ENCODE assay signal across 7 cellular contexts in the genomic region with DNA sequence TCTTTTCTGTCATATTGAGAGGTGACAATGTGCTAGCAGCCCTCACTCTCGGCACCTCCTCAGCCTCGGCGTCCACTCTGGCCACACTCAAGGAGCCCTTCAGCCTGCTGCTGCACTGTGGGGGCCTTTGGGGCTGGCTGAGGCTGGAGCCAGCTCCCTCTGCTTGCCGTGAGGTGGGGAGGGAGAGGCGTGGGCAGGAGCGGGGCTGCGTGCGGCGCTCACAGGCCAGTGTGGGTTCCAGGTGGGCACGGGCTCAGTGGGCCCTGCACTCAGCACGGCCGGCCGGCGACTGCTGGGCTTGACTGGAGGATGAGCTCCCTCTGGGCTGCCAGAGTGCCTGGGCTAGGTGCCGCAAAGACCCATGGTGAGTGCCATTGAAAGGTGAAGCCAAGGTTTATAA.
DNase-seq lines count a peak whose midpoint lies in the region; ATAC-seq, FAIRE-seq and TF ChIP-seq lines count a peak whose summit lies in the region.
"Not testable (repeated sequence)": the region's sequence is repeated elsewhere in the genome, so short reads cannot be mapped to it uniquely, and the experiment has no call there.

No MANE protein-coding gene starts in this region.

- not testable (repeated sequence) for TF ChIP-seq POLR2A in spleen (IDR thresholded peaks at IDR 0.05)

- not testable (repeated sequence) for H3K4me1 ChIP-seq in right cardiac atrium (ENCODE audit: control insufficient read depth, insufficient read depth, low read length); hepatocyte (ENCODE audit: insufficient read depth); kidney (ENCODE audit: control insufficient read depth in 1 of 2, insufficient read depth in 1 of 2, low read depth in 1 of 2, low read length in 2 of 2); spleen

- TF ChIP-seq CTCF in chondrocyte (IDR thresholded peaks at IDR 0.05); hepatocyte (IDR thresholded peaks at IDR 0.05; ENCODE audit: poor library complexity); kidney (IDR thresholded peaks at IDR 0.05; ENCODE audit: borderline replicate concordance, extremely low read depth, insufficient read depth); spleen (IDR thresholded peaks at IDR 0.05 in 8 of 11, conservative IDR thresholded peaks at IDR 0.05 in 3 of 11): not testable (repeated sequence)

- H3K9me2 ChIP-seq in hepatocyte (replicated peaks; ENCODE audit: insufficient read depth) = not testable (repeated sequence)

- not testable (repeated sequence) for ATAC-seq in right cardiac atrium

- not testable (repeated sequence) for H3K79me2 ChIP-seq in hepatocyte

- not testable (repeated sequence) for H3K9me3 ChIP-seq in right cardiac atrium (ENCODE audit: control insufficient read depth, low read length); hepatocyte (ENCODE audit: low read depth); kidney (ENCODE audit: control insufficient read depth in 1 of 2, low read length in 2 of 2); spleen

- 95% methylated on average over 15 of the region's 15 CpGs for WGBS in right cardiac atrium
- WGBS in hepatocyte (ENCODE audit: low lambda C conversion rate, missing lambda C conversion rate) = 96% methylated on average over 15 of the region's 15 CpGs
- WGBS in spleen, 5 donors = 90 to 95% (median 92%) methylated on average over 4 to 15 of the region's 15 CpGs

- not testable (repeated sequence) for H3K27ac Mint-ChIP-seq in chondrocyte (ENCODE audit: unreplicated experiment)

- intact Hi-C loops in right cardiac atrium (cut with DNase I); kidney (cut with DNase I); posterior vena cava (cut with DNase I); spleen (cut with DNase I; ENCODE audit: low total_unique reads): not testable (repeated sequence)

- H3K4me3 Mint-ChIP-seq in chondrocyte (ENCODE audit: unreplicated experiment) = not testable (repeated sequence)

- not testable (repeated sequence) for H4K20me1 ChIP-seq in hepatocyte (ENCODE audit: insufficient read depth, poor library complexity, severe bottlenecking)

- H3K27ac ChIP-seq in right cardiac atrium (ENCODE audit: low read length); hepatocyte; kidney (ENCODE audit: low read depth in 2 of 2, low read length in 2 of 2); spleen: not testable (repeated sequence)

- not testable (repeated sequence) for H2AFZ ChIP-seq in hepatocyte

- H3K4me3 ChIP-seq in right cardiac atrium (ENCODE audit: low read length); hepatocyte; kidney (ENCODE audit: low read length in 2 of 2); spleen: not testable (repeated sequence)

- not testable (repeated sequence) for H3K27me3 Mint-ChIP-seq in chondrocyte (ENCODE audit: low read depth)

- not testable (repeated sequence) for H3K27me3 ChIP-seq in right cardiac atrium (ENCODE audit: control insufficient read depth, insufficient read depth); hepatocyte; spleen (replicated peaks in 1 of 7)

- H3K4me2 ChIP-seq in hepatocyte = not testable (repeated sequence)

- H3K36me3 ChIP-seq in hepatocyte (replicated peaks; ENCODE audit: insufficient read depth, low read depth); kidney (ENCODE audit: control insufficient read depth in 1 of 2, insufficient read depth in 2 of 2, low read length in 2 of 2); spleen: not testable (repeated sequence)

- H3K4me1 Mint-ChIP-seq in chondrocyte (ENCODE audit: low read depth) = not testable (repeated sequence)

- H3K9ac ChIP-seq in kidney (ENCODE audit: low read length in 2 of 2) = not testable (repeated sequence)

- H3K9me3 Mint-ChIP-seq in chondrocyte (ENCODE audit: low read depth) = not testable (repeated sequence)

- H3K36me3 Mint-ChIP-seq in chondrocyte (ENCODE audit: low read depth) = not testable (repeated sequence)

- FAIRE-seq in kidney (lab: Jason Lieb, UNC) = not testable (repeated sequence)

- DNase-seq in activated gamma-delta T cell (lab: John Stamatoyannopoulos, UW) = peak; percentile 9
- DNase-seq in chondrocyte (ENCODE audit: low spot score) = peak; percentile 79
- peak; percentile 5 to 42 (median 20) for DNase-seq in right cardiac atrium
- peak; percentile 2 for DNase-seq in hepatocyte (ENCODE audit: low spot score)
- peak; percentile 47 for DNase-seq in kidney
- peak; percentile 62 for DNase-seq in posterior vena cava (ENCODE audit: low spot score)
- peak; percentile 60 for DNase-seq in spleen

Comparison
In these comparisons a context has a peak if more than half of its experiments do, and no peak if none do; other contexts are left out.
1. DNase-seq: peak in every context shown above with its lines; median percentile 79 in chondrocyte; 62 in posterior vena cava; 60 in spleen; 47 in kidney; 20 in right cardiac atrium; 9 in activated gamma-delta T cell; 2 in hepatocyte.